ENCODE assay signal across 1 cellular context in the genomic region with DNA sequence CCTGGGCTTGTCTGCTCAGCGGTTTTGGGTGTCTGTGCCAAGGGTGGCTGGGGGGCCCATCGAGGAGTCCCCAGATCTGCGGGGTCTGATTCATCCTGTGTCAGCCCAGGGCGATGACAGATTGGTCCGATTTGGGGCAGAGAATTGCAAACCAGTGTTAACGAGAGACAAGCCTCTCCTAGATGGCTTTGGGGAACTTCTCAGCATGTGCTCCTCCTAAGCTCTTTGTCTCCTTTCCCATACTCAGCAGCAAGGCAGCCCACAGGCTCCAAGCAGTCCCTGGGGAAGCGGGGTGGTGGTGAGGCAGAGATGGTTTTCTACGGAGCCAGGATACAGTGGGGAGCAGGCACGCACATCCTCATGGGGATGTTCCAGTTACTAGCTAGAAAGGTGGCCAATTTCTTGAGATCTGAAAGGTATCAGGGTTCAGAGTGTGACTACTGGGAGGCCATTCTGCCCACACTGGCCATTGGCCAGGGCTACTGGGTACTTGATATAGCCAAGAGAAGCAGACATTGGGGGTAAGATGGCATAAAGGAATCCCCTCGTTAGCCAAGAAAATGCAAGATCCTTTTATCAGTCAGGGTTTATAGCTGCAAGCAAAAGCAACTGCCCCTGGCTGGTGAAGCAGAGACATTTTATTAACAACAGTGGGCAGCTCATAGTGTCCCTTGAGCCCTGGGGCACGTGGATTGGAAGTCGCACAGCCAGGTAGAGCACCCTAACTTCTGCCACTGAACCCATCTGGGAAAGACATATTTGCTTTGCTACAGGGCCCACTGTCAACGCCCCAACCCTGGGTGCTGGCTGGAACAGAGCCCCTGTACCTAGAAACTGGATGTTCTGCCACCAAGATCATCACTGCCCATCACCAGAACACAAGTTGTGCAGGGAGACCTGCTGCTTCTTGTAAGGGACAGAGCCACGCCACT.
A peak's percentile ranks its signal among the peaks of the same experiment; 100 is the strongest.
TF ChIP-seq lines count a peak whose summit lies in the region.

No MANE protein-coding gene starts in this region.

TF ChIP-seq in K562, 482 proteins besides CTCF, POLR2A, EP300 and RAD21:
- no peak for TF ChIP-seq FOXA1 (IDR thresholded peaks at IDR 0.05; ENCODE audit: borderline replicate concordance)
- TF ChIP-seq MEIS2 (IDR thresholded peaks at IDR 0.05; ENCODE audit: partially characterized antibody): peak; percentile 20
- TF ChIP-seq LEF1 (IDR thresholded peaks at IDR 0.05): no peak
- TF ChIP-seq, protein P1, sequence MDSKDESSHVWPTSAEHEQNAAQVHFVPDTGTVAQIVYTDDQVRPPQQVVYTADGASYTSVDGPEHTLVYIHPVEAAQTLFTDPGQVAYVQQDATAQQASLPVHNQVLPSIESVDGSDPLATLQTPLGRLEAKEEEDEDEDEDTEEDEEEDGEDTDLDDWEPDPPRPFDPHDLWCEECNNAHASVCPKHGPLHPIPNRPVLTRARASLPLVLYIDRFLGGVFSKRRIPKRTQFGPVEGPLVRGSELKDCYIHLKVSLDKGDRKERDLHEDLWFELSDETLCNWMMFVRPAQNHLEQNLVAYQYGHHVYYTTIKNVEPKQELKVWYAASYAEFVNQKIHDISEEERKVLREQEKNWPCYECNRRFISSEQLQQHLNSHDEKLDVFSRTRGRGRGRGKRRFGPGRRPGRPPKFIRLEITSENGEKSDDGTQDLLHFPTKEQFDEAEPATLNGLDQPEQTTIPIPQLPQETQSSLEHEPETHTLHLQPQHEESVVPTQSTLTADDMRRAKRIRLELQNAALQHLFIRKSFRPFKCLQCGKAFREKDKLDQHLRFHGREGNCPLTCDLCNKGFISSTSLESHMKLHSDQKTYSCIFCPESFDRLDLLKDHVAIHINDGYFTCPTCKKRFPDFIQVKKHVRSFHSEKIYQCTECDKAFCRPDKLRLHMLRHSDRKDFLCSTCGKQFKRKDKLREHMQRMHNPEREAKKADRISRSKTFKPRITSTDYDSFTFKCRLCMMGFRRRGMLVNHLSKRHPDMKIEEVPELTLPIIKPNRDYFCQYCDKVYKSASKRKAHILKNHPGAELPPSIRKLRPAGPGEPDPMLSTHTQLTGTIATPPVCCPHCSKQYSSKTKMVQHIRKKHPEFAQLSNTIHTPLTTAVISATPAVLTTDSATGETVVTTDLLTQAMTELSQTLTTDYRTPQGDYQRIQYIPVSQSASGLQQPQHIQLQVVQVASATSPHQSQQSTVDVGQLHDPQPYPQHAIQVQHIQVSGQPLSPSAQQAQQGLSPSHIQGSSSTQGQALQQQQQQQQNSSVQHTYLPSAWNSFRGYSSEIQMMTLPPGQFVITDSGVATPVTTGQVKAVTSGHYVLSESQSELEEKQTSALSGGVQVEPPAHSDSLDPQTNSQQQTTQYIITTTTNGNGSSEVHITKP (IDR thresholded peaks at IDR 0.05; ENCODE audit: partially characterized antibody): peak; percentile 17
